ENCODE assay signal across 16 cellular contexts in genomic region chr4:166895771-166896170, GRCh38.
DNase-seq lines count a peak whose midpoint lies in the region; ATAC-seq lines count a peak whose summit lies in the region.
"Had no signal": no experiment of that assay in that cellular context is flagged by ENCODE, and none has a peak within 500 bp of the region (broad histone marks: within the 10 kb centered on the region; RNA-seq: fewer than 3 reads in every experiment).

No MANE protein-coding gene starts in this region.

- peaks cover 0 to 20% (median 4%) of the 10 kb centered on the region in 9 donors for H3K9me3 Mint-ChIP-seq in naive thymus-derived CD8-positive, alpha-beta T cell

- peak; percentile 27 for ATAC-seq in GM18511 (IDR thresholded peaks at IDR 0.05; ENCODE audit: unreplicated experiment)
- peak; percentile 16 for ATAC-seq in GM21786 (IDR thresholded peaks at IDR 0.05; ENCODE audit: unreplicated experiment)
- ATAC-seq in naive thymus-derived CD8-positive, alpha-beta T cell, result no peak

- no peaks in the 10 kb centered on the region for H3K36me3 Mint-ChIP-seq in naive thymus-derived CD8-positive, alpha-beta T cell
- H3K36me3 Mint-ChIP-seq: CD8-positive, alpha-beta memory T cell had no signal

- POLR2A ChIA-PET in naive thymus-derived CD8-positive, alpha-beta T cell (lab: Charles Lee), result no interaction called here

- no peaks in the 10 kb centered on the region for H3K36me3 ChIP-seq in mesodermal cell (ENCODE audit: control insufficient read depth, insufficient read depth, low read length)
- H3K36me3 ChIP-seq: BE2C had no signal

- H3K4me1 ChIP-seq in mesodermal cell (ENCODE audit: control insufficient read depth, insufficient read depth, low read length, poor library complexity, severe bottlenecking), result peaks cover 8% of the 10 kb centered on the region

- H3K4me3 Mint-ChIP-seq in naive thymus-derived CD8-positive, alpha-beta T cell, result no peak overlapping the region
- H3K4me3 Mint-ChIP-seq: CD8-positive, alpha-beta memory T cell; HFFc6 had no signal

- peak; percentile 19 for DNase-seq in M059J (ENCODE audit: low read depth)
- no peak for DNase-seq in kidney tubule cell (ENCODE audit: low spot score)
- DNase-seq in SK-N-DZ (ENCODE audit: low spot score), result no peak
- no peak for DNase-seq in activated CD4-positive, alpha-beta T cell treated with anti-CD3 and anti-CD28 coated beads for 48 hours
- no peak for DNase-seq in naive thymus-derived CD8-positive, alpha-beta T cell
- DNase-seq: CD8-positive, alpha-beta memory T cell; DND-41; GDM1; HFFc6; NCI-H446; NCI-H748 treated with DMSO at 0.1 percent for 48 hours; SHP77 treated with DMSO at 0.1 percent for 48 hours had no signal

- no peaks in the 10 kb centered on the region for H3K9me3 ChIP-seq in mesodermal cell (ENCODE audit: control insufficient read depth, low read length)
- H3K9me3 ChIP-seq: BE2C had no signal

- 70 to 100% methylated on average over 1 of the region's 1 CpG for WGBS in mesodermal cell (ENCODE audit: insufficient coverage in 2 of 2), 2 experiments

- peak overlapping the region; percentile 11 for H3K27ac ChIP-seq in mesodermal cell (ENCODE audit: low read depth, low read length, severe bottlenecking)

- no peak overlapping the region for H3K27ac Mint-ChIP-seq in naive thymus-derived CD8-positive, alpha-beta T cell
- H3K27ac Mint-ChIP-seq: CD8-positive, alpha-beta memory T cell; HFFc6 had no signal

- H3K27me3 Mint-ChIP-seq in naive thymus-derived CD8-positive, alpha-beta T cell, result no peaks in the 10 kb centered on the region
- H3K27me3 Mint-ChIP-seq: CD8-positive, alpha-beta memory T cell had no signal

- H3K4me1 Mint-ChIP-seq in naive thymus-derived CD8-positive, alpha-beta T cell, result no peaks in the 10 kb centered on the region
- H3K4me1 Mint-ChIP-seq: CD8-positive, alpha-beta memory T cell had no signal

- H3K4me3 ChIP-seq in mesodermal cell (ENCODE audit: extremely low read depth, insufficient read depth, low read length, poor library complexity, severe bottlenecking), result no peak overlapping the region

Comparison
In these comparisons a context has a peak if more than half of its experiments do, and no peak if none do; other contexts are left out.
1. ATAC-seq: peak in GM18511 (single experiment) and GM21786 (single experiment); none in naive thymus-derived CD8-positive, alpha-beta T cell (0 of 2).